In genomic region chr1:40377512-40377911, GRCh38 we compare ENCODE assay signal across 14 cellular contexts. TPM values are rescaled to one million over a fixed set of nuclear protein-coding genes. Genes with fewer than 3 reads are reported as not detected.
A peak's percentile ranks its signal among the peaks of the same experiment; 100 is the strongest.
DNase-seq lines count a peak whose midpoint lies in the region; ATAC-seq lines count a peak whose summit lies in the region.
"Had no signal": no experiment of that assay in that cellular context is flagged by ENCODE, and none has a peak within 500 bp of the region (broad histone marks: within the 10 kb centered on the region; RNA-seq: fewer than 3 reads in every experiment).

No MANE protein-coding gene starts in this region.

- H3K27ac Mint-ChIP-seq in activated T-cell treated with anti-CD3 and anti-CD28 coated beads, Interleukin-2, amount 50 U/mL, for 72 hours = peak overlapping the region; percentile 80
- H3K27ac Mint-ChIP-seq in activated CD4-positive, alpha-beta memory T cell treated with anti-CD3 and anti-CD28 coated beads for 36 hours = peak overlapping the region; percentile 99
- peak overlapping the region; percentile 100 for H3K27ac Mint-ChIP-seq in memory B cell
- H3K27ac Mint-ChIP-seq: progenitor cell of endocrine pancreas had no signal

- peaks cover 74% of the 10 kb centered on the region for H3K4me1 Mint-ChIP-seq in activated T-cell treated with anti-CD3 and anti-CD28 coated beads, Interleukin-2, amount 50 U/mL, for 72 hours (ENCODE audit: low read depth)
- peaks cover 72% of the 10 kb centered on the region for H3K4me1 Mint-ChIP-seq in activated CD4-positive, alpha-beta memory T cell treated with anti-CD3 and anti-CD28 coated beads for 36 hours (ENCODE audit: low read depth)
- H3K4me1 Mint-ChIP-seq in memory B cell = peaks cover 50% of the 10 kb centered on the region

- H3K36me3 Mint-ChIP-seq in activated T-cell treated with anti-CD3 and anti-CD28 coated beads, Interleukin-2, amount 50 U/mL, for 72 hours (ENCODE audit: insufficient read depth in 2 of 2) = peaks cover 30 to 53% of the 10 kb centered on the region in 2 donors
- peaks cover 58% of the 10 kb centered on the region for H3K36me3 Mint-ChIP-seq in activated CD4-positive, alpha-beta memory T cell treated with anti-CD3 and anti-CD28 coated beads for 36 hours
- peaks cover 30% of the 10 kb centered on the region for H3K36me3 Mint-ChIP-seq in memory B cell

- H3K4me1 ChIP-seq in thymus (ENCODE audit: control insufficient read depth, insufficient read depth, low read length) = peaks cover 28% of the 10 kb centered on the region

- H3K27me3 ChIP-seq in thymus (ENCODE audit: control insufficient read depth, insufficient read depth) = no peaks in the 10 kb centered on the region
- H3K27me3 ChIP-seq: heart right ventricle, suprapubic skin had no signal

- 94% methylated on average over 1 of the region's 1 CpG for WGBS in thymus

- intact Hi-C loops in activated CD4-positive, alpha-beta memory T cell treated with anti-CD3 and anti-CD28 coated beads for 36 hours (cut with micrococcal nuclease) = no loop called here

- no peak for ATAC-seq in activated T-cell treated with anti-CD3 and anti-CD28 coated beads, Interleukin-2, amount 50 U/mL, for 72 hours (replicated peaks in 1 of 2)
- ATAC-seq in memory B cell (ENCODE audit: low read depth) (no peak), HG03159 (IDR thresholded peaks at IDR 0.05; ENCODE audit: unreplicated experiment) (no peak)
- ATAC-seq: heart right ventricle had no signal

- no peaks in the 10 kb centered on the region for H3K9me3 ChIP-seq in thymus (ENCODE audit: control insufficient read depth)
- H3K9me3 ChIP-seq: heart right ventricle, suprapubic skin had no signal

- peak overlapping the region; percentile 97 to 100 for H3K4me3 Mint-ChIP-seq in activated T-cell treated with anti-CD3 and anti-CD28 coated beads, Interleukin-2, amount 50 U/mL, for 72 hours
- H3K4me3 Mint-ChIP-seq in activated CD4-positive, alpha-beta memory T cell treated with anti-CD3 and anti-CD28 coated beads for 36 hours = peak overlapping the region; percentile 97
- peak overlapping the region; percentile 57 for H3K4me3 Mint-ChIP-seq in memory B cell

- CTCF ChIA-PET in activated CD4-positive, alpha-beta memory T cell treated with anti-CD3 and anti-CD28 coated beads for 36 hours (lab: Charles Lee) = interaction anchor here (0.7 to 1.3 kb wide), 2 partner anchors 39 to 233 kb away, joined by 3 read pairs; no protein-coding TSS in a partner anchor

- H3K4me3 ChIP-seq in thymus (ENCODE audit: low read length) = peak overlapping the region; percentile 10
- H3K4me3 ChIP-seq: suprapubic skin had no signal

- peaks cover 3% of the 10 kb centered on the region for H3K36me3 ChIP-seq in thymus (ENCODE audit: control insufficient read depth, insufficient read depth)
- H3K36me3 ChIP-seq: suprapubic skin had no signal

- POLR2A ChIA-PET in activated CD4-positive, alpha-beta memory T cell treated with anti-CD3 and anti-CD28 coated beads for 36 hours (lab: Charles Lee) = interaction anchor here (1.0 to 1.6 kb wide), 3 partner anchors 9 to 23 kb away, joined by 3 to 12 read pairs (median 3); no protein-coding TSS in a partner anchor

- H3K27me3 Mint-ChIP-seq in activated T-cell treated with anti-CD3 and anti-CD28 coated beads, Interleukin-2, amount 50 U/mL, for 72 hours (ENCODE audit: low read depth) = no peaks in the 10 kb centered on the region
- H3K27me3 Mint-ChIP-seq in activated CD4-positive, alpha-beta memory T cell treated with anti-CD3 and anti-CD28 coated beads for 36 hours = peaks cover 1% of the 10 kb centered on the region
- no peaks in the 10 kb centered on the region for H3K27me3 Mint-ChIP-seq in memory B cell
- H3K27me3 Mint-ChIP-seq: progenitor cell of endocrine pancreas had no signal

- no peaks in the 10 kb centered on the region for H3K9me3 Mint-ChIP-seq in activated T-cell treated with anti-CD3 and anti-CD28 coated beads, Interleukin-2, amount 50 U/mL, for 72 hours
- no peaks in the 10 kb centered on the region for H3K9me3 Mint-ChIP-seq in activated CD4-positive, alpha-beta memory T cell treated with anti-CD3 and anti-CD28 coated beads for 36 hours
- H3K9me3 Mint-ChIP-seq in memory B cell = no peaks in the 10 kb centered on the region

- DNase-seq in activated T-cell treated with anti-CD3 and anti-CD28 coated beads, Interleukin-2, amount 50 U/mL, for 72 hours = no peak
- DNase-seq in activated T-cell treated with anti-CD3 and anti-CD28 coated beads for 4 hours (no peak), memory B cell (ENCODE audit: low spot score in 2 of 2) (no peak), foreskin melanocyte (no peak), NCI-H146 treated with DMSO at 0.1 percent for 48 hours (lab: John Stamatoyannopoulos, UW; ENCODE audit: unreplicated experiment) (no peak)
- no peak for DNase-seq in activated CD4-positive, alpha-beta memory T cell treated with anti-CD3 and anti-CD28 coated beads for 36 hours
- DNase-seq: heart right ventricle; NCI-H1694 treated with DMSO at 0.1 percent for 48 hours; NCI-H510A; stimulated activated CD4-positive, alpha-beta T cell treated with anti-CD3 and anti-CD28 coated beads, Interleukin-12 subunit alpha, Interleukin-12 subunit beta, amount 100 ng/mL, for 4 hours had no signal

- peak overlapping the region; percentile 36 for H3K27ac ChIP-seq in thymus (ENCODE audit: low read depth)
- H3K27ac ChIP-seq: suprapubic skin had no signal

RNA-seq across cellular contexts. Expression of gene SMAP2, which starts 4.0 kb away (rescaled TPM):
- total RNA-seq in activated T-cell treated with anti-CD3 and anti-CD28 coated beads, Interleukin-2, amount 50 U/mL, for 72 hours = 100 to 1,000 TPM; 487 to 586 TPM
- 100 to 1,000 TPM; 250 to 254 TPM for total RNA-seq in activated CD4-positive, alpha-beta memory T cell treated with anti-CD3 and anti-CD28 coated beads for 36 hours
- polyA plus RNA-seq in thymus = 251 TPM
